ENCODE assay signal across 23 cellular contexts in the genomic region with DNA sequence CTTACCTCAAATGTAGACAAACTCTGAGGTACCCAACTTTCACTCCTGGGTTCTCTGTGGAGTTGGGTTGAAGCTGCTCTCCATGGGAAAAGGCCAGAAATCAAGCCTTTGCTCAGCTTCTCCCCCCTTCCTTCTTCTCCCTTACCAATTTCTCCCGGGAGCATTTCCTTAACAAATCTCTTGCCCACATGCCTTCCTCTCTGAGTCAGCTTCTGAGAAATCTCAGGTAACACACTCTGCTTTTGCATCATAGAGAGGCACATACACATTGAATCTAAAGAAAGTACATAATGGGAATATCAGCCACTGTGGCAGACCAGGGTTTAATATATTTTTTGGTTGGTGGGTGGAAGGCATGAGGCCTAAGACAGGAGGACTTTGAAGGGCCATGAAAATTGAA.
"Had no signal": no experiment of that assay in that cellular context is flagged by ENCODE, and none has a peak within 500 bp of the region (broad histone marks: within the 10 kb centered on the region; RNA-seq: fewer than 3 reads in every experiment).

No MANE protein-coding gene starts in this region.

- DNase-seq: activated B cell treated with CpG ODN at 0.5 μM for 24 hours; activated CD4-positive, alpha-beta memory T cell treated with anti-CD3 and anti-CD28 coated beads for 36 hours; activated CD4-positive, alpha-beta T cell treated with anti-CD3 and anti-CD28 coated beads for 48 hours; activated effector memory CD4-positive, alpha-beta T cell treated with Interleukin-2 at 50 U/mL for 16 hours; activated naive CD4-positive, alpha-beta T cell treated with anti-CD3 and anti-CD28 coated beads, Interleukin-2, amount 10 ng/mL, durations not matched to agents 7 days and 5 days; activated T-cell treated with anti-CD3 and anti-CD28 coated beads, Interleukin-2, amount 50 U/mL, for 72 hours; amygdala; body of pancreas; central memory CD4-positive, alpha-beta T cell; dermis blood vessel endothelial cell; effector memory CD4-positive, alpha-beta T cell; heart left ventricle; left lung; midbrain; natural killer cell; ovary; spleen; stimulated activated CD4-positive, alpha-beta T cell treated with anti-CD3 and anti-CD28 coated beads, Interleukin-4, amount 100 ng/mL, for 1 hour; stimulated activated naive CD4-positive, alpha-beta T cell treated with Interleukin-2 at 50 U/mL for 16 hours; T-helper 17 cell; upper lobe of left lung had no signal

- H3K9me3 ChIP-seq: body of pancreas, heart left ventricle, left lung, ovary, prostate gland, spleen, thoracic aorta, upper lobe of left lung had no signal

- H3K27ac ChIP-seq: body of pancreas, heart left ventricle, left lung, ovary, prostate gland, spleen, thoracic aorta, upper lobe of left lung had no signal

- H3K4me1 ChIP-seq: heart left ventricle, prostate gland, spleen, upper lobe of left lung had no signal

- H3K4me3 ChIP-seq: body of pancreas, heart left ventricle, left lung, ovary, prostate gland, spleen, thoracic aorta, upper lobe of left lung had no signal

- H3K4me1 Mint-ChIP-seq: activated B cell treated with CpG ODN at 0.5 μM for 24 hours; activated naive CD4-positive, alpha-beta T cell treated with anti-CD3 and anti-CD28 coated beads, Interleukin-2, amount 10 ng/mL, durations not matched to agents 7 days and 5 days; T-helper 17 cell had no signal

- H3K9me3 Mint-ChIP-seq: activated B cell treated with CpG ODN at 0.5 μM for 24 hours; activated CD4-positive, alpha-beta memory T cell treated with anti-CD3 and anti-CD28 coated beads for 36 hours; activated naive CD4-positive, alpha-beta T cell treated with anti-CD3 and anti-CD28 coated beads, Interleukin-2, amount 10 ng/mL, durations not matched to agents 7 days and 5 days; activated T-cell treated with anti-CD3 and anti-CD28 coated beads, Interleukin-2, amount 50 U/mL, for 72 hours; natural killer cell had no signal

- H3K36me3 Mint-ChIP-seq: activated CD4-positive, alpha-beta memory T cell treated with anti-CD3 and anti-CD28 coated beads for 36 hours; activated naive CD4-positive, alpha-beta T cell treated with anti-CD3 and anti-CD28 coated beads, Interleukin-2, amount 10 ng/mL, durations not matched to agents 7 days and 5 days; natural killer cell had no signal

- H3K4me3 Mint-ChIP-seq: activated B cell treated with CpG ODN at 0.5 μM for 24 hours; activated CD4-positive, alpha-beta memory T cell treated with anti-CD3 and anti-CD28 coated beads for 36 hours; activated naive CD4-positive, alpha-beta T cell treated with anti-CD3 and anti-CD28 coated beads, Interleukin-2, amount 10 ng/mL, durations not matched to agents 7 days and 5 days; activated T-cell treated with anti-CD3 and anti-CD28 coated beads, Interleukin-2, amount 50 U/mL, for 72 hours; natural killer cell; T-helper 17 cell had no signal

- H3K27me3 ChIP-seq: body of pancreas, left lung, ovary, upper lobe of left lung had no signal

- H3K36me3 ChIP-seq: heart left ventricle, left lung, ovary, prostate gland, spleen, thoracic aorta, upper lobe of left lung had no signal

- H3K27ac Mint-ChIP-seq: activated B cell treated with CpG ODN at 0.5 μM for 24 hours; activated CD4-positive, alpha-beta memory T cell treated with anti-CD3 and anti-CD28 coated beads for 36 hours; activated naive CD4-positive, alpha-beta T cell treated with anti-CD3 and anti-CD28 coated beads, Interleukin-2, amount 10 ng/mL, durations not matched to agents 7 days and 5 days; activated T-cell treated with anti-CD3 and anti-CD28 coated beads, Interleukin-2, amount 50 U/mL, for 72 hours; natural killer cell; T-helper 17 cell had no signal
